In genomic region chr10:71576842-71577241, GRCh38 we compare ENCODE assay signal across 2 cellular contexts.
TF ChIP-seq lines count a peak whose summit lies in the region.

No MANE protein-coding gene starts in this region.

TF ChIP-seq in SK-N-SH, 30 proteins besides CTCF, POLR2A, EP300 and RAD21 (continued from another document):
- TF ChIP-seq ZBTB33 (IDR thresholded peaks at IDR 0.05; ENCODE audit: borderline replicate concordance, low read depth) (no peak), FOXJ3 (CRISPR knock-in tag; IDR thresholded peaks at IDR 0.05) (no peak), NFIC (IDR thresholded peaks at IDR 0.05; ENCODE audit: borderline replicate concordance) (no peak), RFX5 (IDR thresholded peaks at IDR 0.05; ENCODE audit: low read length) (no peak), GABPA (IDR thresholded peaks at IDR 0.05; ENCODE audit: low read depth) (no peak), FOXM1 (IDR thresholded peaks at IDR 0.05; ENCODE audit: low read depth) (no peak), IRF3 (IDR thresholded peaks at IDR 0.05; ENCODE audit: low read depth, low read length) (no peak), FOSL2 (IDR thresholded peaks at IDR 0.05; ENCODE audit: borderline replicate concordance, low read depth) (no peak)
TF ChIP-seq in SK-N-SH: peak in this region for 0.

TF ChIP-seq in K562, 482 proteins besides CTCF, POLR2A, EP300 and RAD21 (continued from another document):
- no peak for TF ChIP-seq UBTF (IDR thresholded peaks at IDR 0.05; ENCODE audit: borderline replicate concordance in 1 of 2, low read depth in 2 of 2, low read length in 2 of 2)
- no peak for TF ChIP-seq SNAPC5 (CRISPR knock-in tag; IDR thresholded peaks at IDR 0.05)
- no peak for TF ChIP-seq SAFB2 (IDR thresholded peaks at IDR 0.05; ENCODE audit: borderline replicate concordance, low read depth, low read length, severe bottlenecking)
- TF ChIP-seq NFXL1 (CRISPR knock-in tag; IDR thresholded peaks at IDR 0.05): no peak
- TF ChIP-seq KAT2B (IDR thresholded peaks at IDR 0.05; ENCODE audit: low read depth, low read length): no peak
- TF ChIP-seq MYNN (IDR thresholded peaks at IDR 0.05): no peak
- no peak for TF ChIP-seq MYNN (CRISPR knock-in tag; IDR thresholded peaks at IDR 0.05)
- TF ChIP-seq HMG20B (CRISPR knock-in tag; IDR thresholded peaks at IDR 0.05): no peak
